ENCODE assay signal across 26 cellular contexts in the genomic region with DNA sequence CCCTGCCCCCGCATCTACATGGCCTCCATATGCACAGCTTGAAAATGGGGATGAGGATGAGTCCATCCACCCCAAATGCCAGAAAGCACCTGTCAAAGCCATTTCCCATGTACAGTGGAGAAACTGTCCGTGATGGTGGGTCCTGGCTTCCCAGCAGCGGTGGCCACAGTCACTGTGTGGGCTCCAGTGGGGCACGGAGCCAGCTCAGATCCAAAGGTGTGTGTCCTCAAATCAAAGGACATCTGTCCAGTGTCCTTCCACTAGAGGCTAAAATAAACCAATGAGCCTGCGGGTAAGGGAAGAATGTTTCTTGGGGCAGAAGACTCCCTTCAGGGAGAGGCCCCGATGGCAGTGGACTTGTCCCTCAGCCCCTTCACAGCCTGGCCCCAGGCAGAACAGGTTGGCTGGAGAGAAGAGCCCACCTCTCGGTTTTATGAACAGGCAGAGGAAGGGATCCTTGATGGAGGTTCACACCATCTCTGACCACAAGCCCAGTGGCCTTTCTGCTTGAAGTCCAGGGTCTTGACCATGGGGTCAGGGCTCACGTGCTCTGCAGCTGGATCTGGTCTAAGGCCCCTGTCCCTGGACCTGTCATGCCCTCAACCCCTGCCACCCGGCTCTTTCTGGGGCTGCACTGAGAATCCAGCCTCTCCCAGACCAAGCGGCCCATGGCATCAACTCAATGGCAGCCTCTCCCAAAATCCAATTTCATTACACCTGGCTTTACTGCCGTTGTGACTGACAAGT.
"Had no signal": no experiment of that assay in that cellular context is flagged by ENCODE, and none has a peak within 500 bp of the region (broad histone marks: within the 10 kb centered on the region; RNA-seq: fewer than 3 reads in every experiment).

No MANE protein-coding gene starts in this region.

- H3K4me3 ChIP-seq: esophagus squamous epithelium, gastrocnemius medialis, neural progenitor cell, psoas muscle, right atrium auricular region, tibial artery, uterus had no signal

- H3K4me3 Mint-ChIP-seq: activated CD4-positive, alpha-beta T cell treated with anti-CD3 and anti-CD28 coated beads, Interleukin-2, amount 10 ng/mL, durations not matched to agents 7 days and 5 days; activated CD8-positive, alpha-beta T cell treated with anti-CD3 and anti-CD28 coated beads, Interleukin-2, amount 10 ng/mL, durations not matched to agents 7 days and 5 days; activated naive CD4-positive, alpha-beta T cell treated with anti-CD3 and anti-CD28 coated beads, Interleukin-2, amount 50 U/mL, for 24 hours; brain; effector memory CD8-positive, alpha-beta T cell; mesothelial cell of epicardium; naive thymus-derived CD8-positive, alpha-beta T cell; neural progenitor cell; T-cell; T-helper 2 cell treated with Interferon-gamma antibody and Interleukin-4, amounts not matched to agents 5 μg/mL and 100 μg/mL, for 36 hours had no signal

- H3K27me3 Mint-ChIP-seq: activated CD4-positive, alpha-beta T cell treated with anti-CD3 and anti-CD28 coated beads, Interleukin-2, amount 10 ng/mL, durations not matched to agents 7 days and 5 days had no signal

- H3K36me3 Mint-ChIP-seq: activated naive CD4-positive, alpha-beta T cell treated with anti-CD3 and anti-CD28 coated beads, Interleukin-2, amount 50 U/mL, for 24 hours; brain; mesothelial cell of epicardium; naive thymus-derived CD8-positive, alpha-beta T cell; neural progenitor cell; T-cell had no signal

- H3K4me2 ChIP-seq: neural progenitor cell had no signal

- H3K4me1 ChIP-seq: esophagus squamous epithelium, gastrocnemius medialis, psoas muscle, right atrium auricular region, tibial artery, uterus had no signal

- H3K27ac ChIP-seq: esophagus squamous epithelium, gastrocnemius medialis, neural progenitor cell, psoas muscle, right atrium auricular region, tibial artery, uterus, VCaP had no signal

- H3K27me3 ChIP-seq: gastrocnemius medialis, neural progenitor cell, right atrium auricular region, tibial artery, uterus had no signal

- H2AFZ ChIP-seq: neural progenitor cell had no signal

- H3K36me3 ChIP-seq: esophagus squamous epithelium, gastrocnemius medialis, neural progenitor cell, right atrium auricular region, tibial artery, uterus had no signal

- ATAC-seq: activated CD4-positive, CD25-positive, alpha-beta regulatory T cell treated with anti-CD3 and anti-CD28 coated beads, Interleukin-2, amount 50 U/mL, for 24 hours; activated CD8-positive, alpha-beta T cell treated with anti-CD3 and anti-CD28 coated beads, Interleukin-2, amount 10 ng/mL, durations not matched to agents 7 days and 5 days; effector memory CD8-positive, alpha-beta T cell; gastrocnemius medialis; naive thymus-derived CD8-positive, alpha-beta T cell; psoas muscle; stimulated activated naive CD8-positive, alpha-beta T cell treated with anti-CD3 and anti-CD28 coated beads, Interleukin-15, Interleukin-2, amounts not matched to agents 100 U/mL and 50 U/mL, for 24 hours; T-cell had no signal

- H3K4me1 Mint-ChIP-seq: activated CD4-positive, alpha-beta T cell treated with anti-CD3 and anti-CD28 coated beads, Interleukin-2, amount 10 ng/mL, durations not matched to agents 7 days and 5 days; activated naive CD4-positive, alpha-beta T cell treated with anti-CD3 and anti-CD28 coated beads, Interleukin-2, amount 50 U/mL, for 24 hours; mesothelial cell of epicardium; naive thymus-derived CD8-positive, alpha-beta T cell; T-cell had no signal

- DNase-seq: activated CD4-positive, alpha-beta T cell treated with anti-CD3 and anti-CD28 coated beads, Interleukin-2, amount 10 ng/mL, durations not matched to agents 7 days and 5 days; activated CD8-positive, alpha-beta T cell treated with anti-CD3 and anti-CD28 coated beads, Interleukin-2, amount 10 ng/mL, durations not matched to agents 7 days and 5 days; activated gamma-delta T cell; activated T-cell treated with anti-CD3 and anti-CD28 coated beads, Interleukin-2, amount 50 U/mL, for 48 hours; aorta; caudate nucleus; effector memory CD8-positive, alpha-beta T cell; esophagus squamous epithelium; gastrocnemius medialis; stimulated activated CD4-positive, alpha-beta T cell treated with anti-CD3 and anti-CD28 coated beads, Interleukin-12 subunit alpha, Interleukin-12 subunit beta, amount 100 ng/mL, for 4 hours; stimulated activated CD4-positive, alpha-beta T cell treated with anti-CD3 and anti-CD28 coated beads, Interleukin-4, amount 100 ng/mL, for 4 hours; stimulated activated naive CD8-positive, alpha-beta T cell treated with anti-CD3 and anti-CD28 coated beads, Interleukin-15, Interleukin-2, amounts not matched to agents 100 U/mL and 50 U/mL, for 24 hours; substantia nigra had no signal

- H3K9me3 Mint-ChIP-seq: activated CD4-positive, alpha-beta T cell treated with anti-CD3 and anti-CD28 coated beads, Interleukin-2, amount 10 ng/mL, durations not matched to agents 7 days and 5 days; activated naive CD4-positive, alpha-beta T cell treated with anti-CD3 and anti-CD28 coated beads, Interleukin-2, amount 50 U/mL, for 24 hours; mesothelial cell of epicardium; T-cell; T-helper 2 cell treated with Interferon-gamma antibody and Interleukin-4, amounts not matched to agents 5 μg/mL and 100 μg/mL, for 36 hours had no signal

- H3K27ac Mint-ChIP-seq: activated CD4-positive, alpha-beta T cell treated with anti-CD3 and anti-CD28 coated beads, Interleukin-2, amount 10 ng/mL, durations not matched to agents 7 days and 5 days; activated CD8-positive, alpha-beta T cell treated with anti-CD3 and anti-CD28 coated beads, Interleukin-2, amount 10 ng/mL, durations not matched to agents 7 days and 5 days; activated naive CD4-positive, alpha-beta T cell treated with anti-CD3 and anti-CD28 coated beads, Interleukin-2, amount 50 U/mL, for 24 hours; brain; effector memory CD8-positive, alpha-beta T cell; mesothelial cell of epicardium; naive thymus-derived CD8-positive, alpha-beta T cell; neural progenitor cell; T-cell; T-helper 2 cell treated with Interferon-gamma antibody and Interleukin-4, amounts not matched to agents 5 μg/mL and 100 μg/mL, for 36 hours had no signal

- H3K9ac ChIP-seq: neural progenitor cell had no signal

- H3K9me3 ChIP-seq: esophagus squamous epithelium, gastrocnemius medialis, psoas muscle, right atrium auricular region, tibial artery, uterus had no signal
